ENCODE assay signal across 1 cellular context in the genomic region with DNA sequence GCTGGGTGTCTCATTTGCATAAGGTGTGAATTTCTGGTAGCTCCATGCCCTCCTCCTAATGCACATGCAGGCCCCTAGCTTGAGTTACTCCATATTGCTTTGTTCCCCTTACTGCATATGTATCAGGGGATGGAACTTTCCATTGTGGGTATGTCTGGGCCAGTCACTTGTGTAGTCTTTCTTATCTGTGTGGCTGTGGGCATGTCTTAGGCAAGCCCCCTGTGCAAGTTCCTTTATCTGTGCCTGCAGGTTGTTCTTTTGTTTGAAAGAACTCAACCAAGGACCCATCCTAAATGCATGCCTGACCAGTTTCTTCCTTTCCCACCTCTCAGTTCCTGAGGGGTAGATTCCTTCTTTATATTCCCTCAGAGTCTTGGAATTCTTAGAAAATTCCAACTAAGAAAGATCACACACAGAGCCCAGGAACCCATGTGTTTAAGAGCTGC.
A peak's percentile ranks its signal among the peaks of the same experiment; 100 is the strongest.
TF ChIP-seq lines count a peak whose summit lies in the region.

No MANE protein-coding gene starts in this region.

TF ChIP-seq in K562, 482 proteins besides CTCF, POLR2A, EP300 and RAD21 (continued from another document and continues in another):
- TF ChIP-seq, protein P1, sequence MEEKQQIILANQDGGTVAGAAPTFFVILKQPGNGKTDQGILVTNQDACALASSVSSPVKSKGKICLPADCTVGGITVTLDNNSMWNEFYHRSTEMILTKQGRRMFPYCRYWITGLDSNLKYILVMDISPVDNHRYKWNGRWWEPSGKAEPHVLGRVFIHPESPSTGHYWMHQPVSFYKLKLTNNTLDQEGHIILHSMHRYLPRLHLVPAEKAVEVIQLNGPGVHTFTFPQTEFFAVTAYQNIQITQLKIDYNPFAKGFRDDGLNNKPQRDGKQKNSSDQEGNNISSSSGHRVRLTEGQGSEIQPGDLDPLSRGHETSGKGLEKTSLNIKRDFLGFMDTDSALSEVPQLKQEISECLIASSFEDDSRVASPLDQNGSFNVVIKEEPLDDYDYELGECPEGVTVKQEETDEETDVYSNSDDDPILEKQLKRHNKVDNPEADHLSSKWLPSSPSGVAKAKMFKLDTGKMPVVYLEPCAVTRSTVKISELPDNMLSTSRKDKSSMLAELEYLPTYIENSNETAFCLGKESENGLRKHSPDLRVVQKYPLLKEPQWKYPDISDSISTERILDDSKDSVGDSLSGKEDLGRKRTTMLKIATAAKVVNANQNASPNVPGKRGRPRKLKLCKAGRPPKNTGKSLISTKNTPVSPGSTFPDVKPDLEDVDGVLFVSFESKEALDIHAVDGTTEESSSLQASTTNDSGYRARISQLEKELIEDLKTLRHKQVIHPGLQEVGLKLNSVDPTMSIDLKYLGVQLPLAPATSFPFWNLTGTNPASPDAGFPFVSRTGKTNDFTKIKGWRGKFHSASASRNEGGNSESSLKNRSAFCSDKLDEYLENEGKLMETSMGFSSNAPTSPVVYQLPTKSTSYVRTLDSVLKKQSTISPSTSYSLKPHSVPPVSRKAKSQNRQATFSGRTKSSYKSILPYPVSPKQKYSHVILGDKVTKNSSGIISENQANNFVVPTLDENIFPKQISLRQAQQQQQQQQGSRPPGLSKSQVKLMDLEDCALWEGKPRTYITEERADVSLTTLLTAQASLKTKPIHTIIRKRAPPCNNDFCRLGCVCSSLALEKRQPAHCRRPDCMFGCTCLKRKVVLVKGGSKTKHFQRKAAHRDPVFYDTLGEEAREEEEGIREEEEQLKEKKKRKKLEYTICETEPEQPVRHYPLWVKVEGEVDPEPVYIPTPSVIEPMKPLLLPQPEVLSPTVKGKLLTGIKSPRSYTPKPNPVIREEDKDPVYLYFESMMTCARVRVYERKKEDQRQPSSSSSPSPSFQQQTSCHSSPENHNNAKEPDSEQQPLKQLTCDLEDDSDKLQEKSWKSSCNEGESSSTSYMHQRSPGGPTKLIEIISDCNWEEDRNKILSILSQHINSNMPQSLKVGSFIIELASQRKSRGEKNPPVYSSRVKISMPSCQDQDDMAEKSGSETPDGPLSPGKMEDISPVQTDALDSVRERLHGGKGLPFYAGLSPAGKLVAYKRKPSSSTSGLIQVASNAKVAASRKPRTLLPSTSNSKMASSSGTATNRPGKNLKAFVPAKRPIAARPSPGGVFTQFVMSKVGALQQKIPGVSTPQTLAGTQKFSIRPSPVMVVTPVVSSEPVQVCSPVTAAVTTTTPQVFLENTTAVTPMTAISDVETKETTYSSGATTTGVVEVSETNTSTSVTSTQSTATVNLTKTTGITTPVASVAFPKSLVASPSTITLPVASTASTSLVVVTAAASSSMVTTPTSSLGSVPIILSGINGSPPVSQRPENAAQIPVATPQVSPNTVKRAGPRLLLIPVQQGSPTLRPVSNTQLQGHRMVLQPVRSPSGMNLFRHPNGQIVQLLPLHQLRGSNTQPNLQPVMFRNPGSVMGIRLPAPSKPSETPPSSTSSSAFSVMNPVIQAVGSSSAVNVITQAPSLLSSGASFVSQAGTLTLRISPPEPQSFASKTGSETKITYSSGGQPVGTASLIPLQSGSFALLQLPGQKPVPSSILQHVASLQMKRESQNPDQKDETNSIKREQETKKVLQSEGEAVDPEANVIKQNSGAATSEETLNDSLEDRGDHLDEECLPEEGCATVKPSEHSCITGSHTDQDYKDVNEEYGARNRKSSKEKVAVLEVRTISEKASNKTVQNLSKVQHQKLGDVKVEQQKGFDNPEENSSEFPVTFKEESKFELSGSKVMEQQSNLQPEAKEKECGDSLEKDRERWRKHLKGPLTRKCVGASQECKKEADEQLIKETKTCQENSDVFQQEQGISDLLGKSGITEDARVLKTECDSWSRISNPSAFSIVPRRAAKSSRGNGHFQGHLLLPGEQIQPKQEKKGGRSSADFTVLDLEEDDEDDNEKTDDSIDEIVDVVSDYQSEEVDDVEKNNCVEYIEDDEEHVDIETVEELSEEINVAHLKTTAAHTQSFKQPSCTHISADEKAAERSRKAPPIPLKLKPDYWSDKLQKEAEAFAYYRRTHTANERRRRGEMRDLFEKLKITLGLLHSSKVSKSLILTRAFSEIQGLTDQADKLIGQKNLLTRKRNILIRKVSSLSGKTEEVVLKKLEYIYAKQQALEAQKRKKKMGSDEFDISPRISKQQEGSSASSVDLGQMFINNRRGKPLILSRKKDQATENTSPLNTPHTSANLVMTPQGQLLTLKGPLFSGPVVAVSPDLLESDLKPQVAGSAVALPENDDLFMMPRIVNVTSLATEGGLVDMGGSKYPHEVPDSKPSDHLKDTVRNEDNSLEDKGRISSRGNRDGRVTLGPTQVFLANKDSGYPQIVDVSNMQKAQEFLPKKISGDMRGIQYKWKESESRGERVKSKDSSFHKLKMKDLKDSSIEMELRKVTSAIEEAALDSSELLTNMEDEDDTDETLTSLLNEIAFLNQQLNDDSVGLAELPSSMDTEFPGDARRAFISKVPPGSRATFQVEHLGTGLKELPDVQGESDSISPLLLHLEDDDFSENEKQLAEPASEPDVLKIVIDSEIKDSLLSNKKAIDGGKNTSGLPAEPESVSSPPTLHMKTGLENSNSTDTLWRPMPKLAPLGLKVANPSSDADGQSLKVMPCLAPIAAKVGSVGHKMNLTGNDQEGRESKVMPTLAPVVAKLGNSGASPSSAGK (IDR thresholded peaks at IDR 0.05) = no peak
- TF ChIP-seq, protein P2, sequence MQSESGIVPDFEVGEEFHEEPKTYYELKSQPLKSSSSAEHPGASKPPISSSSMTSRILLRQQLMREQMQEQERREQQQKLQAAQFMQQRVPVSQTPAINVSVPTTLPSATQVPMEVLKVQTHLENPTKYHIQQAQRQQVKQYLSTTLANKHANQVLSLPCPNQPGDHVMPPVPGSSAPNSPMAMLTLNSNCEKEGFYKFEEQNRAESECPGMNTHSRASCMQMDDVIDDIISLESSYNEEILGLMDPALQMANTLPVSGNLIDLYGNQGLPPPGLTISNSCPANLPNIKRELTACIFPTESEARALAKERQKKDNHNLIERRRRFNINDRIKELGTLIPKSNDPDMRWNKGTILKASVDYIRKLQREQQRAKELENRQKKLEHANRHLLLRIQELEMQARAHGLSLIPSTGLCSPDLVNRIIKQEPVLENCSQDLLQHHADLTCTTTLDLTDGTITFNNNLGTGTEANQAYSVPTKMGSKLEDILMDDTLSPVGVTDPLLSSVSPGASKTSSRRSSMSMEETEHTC (IDR thresholded peaks at IDR 0.05) = no peak
- TF ChIP-seq RBM34 (IDR thresholded peaks at IDR 0.05; ENCODE audit: borderline replicate concordance, insufficient read depth, low read length) (no peak), GATAD2A (IDR thresholded peaks at IDR 0.05) (no peak), NR2C2 (CRISPR knock-in tag; IDR thresholded peaks at IDR 0.05) (no peak), NR2C2 (tag; IDR thresholded peaks at IDR 0.05) (no peak), ZNF311 (CRISPR knock-in tag; IDR thresholded peaks at IDR 0.05) (peak; percentile 97), RNF2 (IDR thresholded peaks at IDR 0.05) (no peak), MED1 (CRISPR knock-in tag; IDR thresholded peaks at IDR 0.05; ENCODE audit: borderline replicate concordance) (no peak), ZFP36 (IDR thresholded peaks at IDR 0.05; ENCODE audit: low read depth, low read length, partially characterized antibody) (no peak), CBX2 (IDR thresholded peaks at IDR 0.05; ENCODE audit: insufficient read depth, low read length, poor library complexity, severe bottlenecking) (no peak), GTF2E2 (tag; IDR thresholded peaks at IDR 0.05) (no peak), SUPT5H (IDR thresholded peaks at IDR 0.05) (no peak), ZFX (CRISPR knock-in tag; IDR thresholded peaks at IDR 0.05) (no peak), SLC30A9 (CRISPR knock-in tag; IDR thresholded peaks at IDR 0.05) (no peak), ZBTB1 (CRISPR knock-in tag; IDR thresholded peaks at IDR 0.05; ENCODE audit: borderline replicate concordance, low read depth) (no peak), ZC3H11A (IDR thresholded peaks at IDR 0.05; ENCODE audit: low read depth, low read length) (no peak), HDGF (IDR thresholded peaks at IDR 0.05) (no peak), CSDE1 (IDR thresholded peaks at IDR 0.05) (no peak), ZFP1 (CRISPR knock-in tag; IDR thresholded peaks at IDR 0.05) (no peak), ZNF583 (CRISPR knock-in tag; IDR thresholded peaks at IDR 0.05) (peak; percentile 96), RBBP5 (IDR thresholded peaks at IDR 0.05; ENCODE audit: borderline replicate concordance, insufficient read depth, low read length, poor library complexity, severe bottlenecking) (no peak), SNIP1 (IDR thresholded peaks at IDR 0.05; ENCODE audit: low read depth) (no peak), RBM25 (IDR thresholded peaks at IDR 0.05; ENCODE audit: low read depth, low read length, severe bottlenecking) (no peak), SMARCA5 (IDR thresholded peaks at IDR 0.05) (no peak), PTBP1 (IDR thresholded peaks at IDR 0.05; ENCODE audit: low read depth, low read length) (no peak), SRSF3 (IDR thresholded peaks at IDR 0.05; ENCODE audit: insufficient read depth, low read length) (no peak), SIN3A (IDR thresholded peaks at IDR 0.05; ENCODE audit: borderline replicate concordance in 2 of 2, control insufficient read depth in 1 of 2, low read depth in 2 of 2, low read length in 2 of 2) (no peak), GATAD2B (IDR thresholded peaks at IDR 0.05; ENCODE audit: borderline replicate concordance) (no peak), L3MBTL2 (IDR thresholded peaks at IDR 0.05) (no peak), RHOXF2B (CRISPR knock-in tag; conservative IDR thresholded peaks at IDR 0.05) (no peak), NR2F6 (CRISPR knock-in tag; IDR thresholded peaks at IDR 0.05) (no peak)
- TF ChIP-seq, protein P3, sequence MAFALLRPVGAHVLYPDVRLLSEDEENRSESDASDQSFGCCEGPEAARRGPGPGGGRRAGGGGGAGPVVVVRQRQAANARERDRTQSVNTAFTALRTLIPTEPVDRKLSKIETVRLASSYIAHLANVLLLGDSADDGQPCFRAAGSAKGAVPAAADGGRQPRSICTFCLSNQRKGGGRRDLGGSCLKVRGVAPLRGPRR (CRISPR knock-in tag; IDR thresholded peaks at IDR 0.05) = no peak
- TF ChIP-seq, protein P4, sequence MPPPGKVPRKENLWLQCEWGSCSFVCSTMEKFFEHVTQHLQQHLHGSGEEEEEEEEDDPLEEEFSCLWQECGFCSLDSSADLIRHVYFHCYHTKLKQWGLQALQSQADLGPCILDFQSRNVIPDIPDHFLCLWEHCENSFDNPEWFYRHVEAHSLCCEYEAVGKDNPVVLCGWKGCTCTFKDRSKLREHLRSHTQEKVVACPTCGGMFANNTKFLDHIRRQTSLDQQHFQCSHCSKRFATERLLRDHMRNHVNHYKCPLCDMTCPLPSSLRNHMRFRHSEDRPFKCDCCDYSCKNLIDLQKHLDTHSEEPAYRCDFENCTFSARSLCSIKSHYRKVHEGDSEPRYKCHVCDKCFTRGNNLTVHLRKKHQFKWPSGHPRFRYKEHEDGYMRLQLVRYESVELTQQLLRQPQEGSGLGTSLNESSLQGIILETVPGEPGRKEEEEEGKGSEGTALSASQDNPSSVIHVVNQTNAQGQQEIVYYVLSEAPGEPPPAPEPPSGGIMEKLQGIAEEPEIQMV (tag; conservative IDR thresholded peaks at IDR 0.05; ENCODE audit: low read depth) = no peak
- TF ChIP-seq, protein P5, sequence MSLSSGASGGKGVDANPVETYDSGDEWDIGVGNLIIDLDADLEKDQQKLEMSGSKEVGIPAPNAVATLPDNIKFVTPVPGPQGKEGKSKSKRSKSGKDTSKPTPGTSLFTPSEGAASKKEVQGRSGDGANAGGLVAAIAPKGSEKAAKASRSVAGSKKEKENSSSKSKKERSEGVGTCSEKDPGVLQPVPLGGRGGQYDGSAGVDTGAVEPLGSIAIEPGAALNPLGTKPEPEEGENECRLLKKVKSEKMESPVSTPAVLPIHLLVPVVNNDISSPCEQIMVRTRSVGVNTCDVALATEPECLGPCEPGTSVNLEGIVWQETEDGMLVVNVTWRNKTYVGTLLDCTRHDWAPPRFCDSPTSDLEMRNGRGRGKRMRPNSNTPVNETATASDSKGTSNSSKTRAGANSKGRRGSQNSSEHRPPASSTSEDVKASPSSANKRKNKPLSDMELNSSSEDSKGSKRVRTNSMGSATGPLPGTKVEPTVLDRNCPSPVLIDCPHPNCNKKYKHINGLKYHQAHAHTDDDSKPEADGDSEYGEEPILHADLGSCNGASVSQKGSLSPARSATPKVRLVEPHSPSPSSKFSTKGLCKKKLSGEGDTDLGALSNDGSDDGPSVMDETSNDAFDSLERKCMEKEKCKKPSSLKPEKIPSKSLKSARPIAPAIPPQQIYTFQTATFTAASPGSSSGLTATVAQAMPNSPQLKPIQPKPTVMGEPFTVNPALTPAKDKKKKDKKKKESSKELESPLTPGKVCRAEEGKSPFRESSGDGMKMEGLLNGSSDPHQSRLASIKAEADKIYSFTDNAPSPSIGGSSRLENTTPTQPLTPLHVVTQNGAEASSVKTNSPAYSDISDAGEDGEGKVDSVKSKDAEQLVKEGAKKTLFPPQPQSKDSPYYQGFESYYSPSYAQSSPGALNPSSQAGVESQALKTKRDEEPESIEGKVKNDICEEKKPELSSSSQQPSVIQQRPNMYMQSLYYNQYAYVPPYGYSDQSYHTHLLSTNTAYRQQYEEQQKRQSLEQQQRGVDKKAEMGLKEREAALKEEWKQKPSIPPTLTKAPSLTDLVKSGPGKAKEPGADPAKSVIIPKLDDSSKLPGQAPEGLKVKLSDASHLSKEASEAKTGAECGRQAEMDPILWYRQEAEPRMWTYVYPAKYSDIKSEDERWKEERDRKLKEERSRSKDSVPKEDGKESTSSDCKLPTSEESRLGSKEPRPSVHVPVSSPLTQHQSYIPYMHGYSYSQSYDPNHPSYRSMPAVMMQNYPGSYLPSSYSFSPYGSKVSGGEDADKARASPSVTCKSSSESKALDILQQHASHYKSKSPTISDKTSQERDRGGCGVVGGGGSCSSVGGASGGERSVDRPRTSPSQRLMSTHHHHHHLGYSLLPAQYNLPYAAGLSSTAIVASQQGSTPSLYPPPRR (CRISPR knock-in tag; IDR thresholded peaks at IDR 0.05; ENCODE audit: borderline replicate concordance) = no peak
- TF ChIP-seq, protein P6, sequence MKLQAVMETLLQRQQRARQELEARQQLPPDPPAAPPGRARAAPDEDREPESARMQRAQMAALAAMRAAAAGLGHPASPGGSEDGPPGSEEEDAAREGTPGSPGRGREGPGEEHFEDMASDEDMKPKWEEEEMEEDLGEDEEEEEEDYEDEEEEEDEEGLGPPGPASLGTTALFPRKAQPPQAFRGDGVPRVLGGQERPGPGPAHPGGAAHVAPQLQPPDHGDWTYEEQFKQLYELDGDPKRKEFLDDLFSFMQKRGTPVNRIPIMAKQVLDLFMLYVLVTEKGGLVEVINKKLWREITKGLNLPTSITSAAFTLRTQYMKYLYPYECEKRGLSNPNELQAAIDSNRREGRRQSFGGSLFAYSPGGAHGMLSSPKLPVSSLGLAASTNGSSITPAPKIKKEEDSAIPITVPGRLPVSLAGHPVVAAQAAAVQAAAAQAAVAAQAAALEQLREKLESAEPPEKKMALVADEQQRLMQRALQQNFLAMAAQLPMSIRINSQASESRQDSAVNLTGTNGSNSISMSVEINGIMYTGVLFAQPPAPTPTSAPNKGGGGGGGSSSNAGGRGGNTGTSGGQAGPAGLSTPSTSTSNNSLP (IDR thresholded peaks at IDR 0.05; ENCODE audit: borderline replicate concordance, low read depth, low read length) = no peak
- TF ChIP-seq, protein P7, sequence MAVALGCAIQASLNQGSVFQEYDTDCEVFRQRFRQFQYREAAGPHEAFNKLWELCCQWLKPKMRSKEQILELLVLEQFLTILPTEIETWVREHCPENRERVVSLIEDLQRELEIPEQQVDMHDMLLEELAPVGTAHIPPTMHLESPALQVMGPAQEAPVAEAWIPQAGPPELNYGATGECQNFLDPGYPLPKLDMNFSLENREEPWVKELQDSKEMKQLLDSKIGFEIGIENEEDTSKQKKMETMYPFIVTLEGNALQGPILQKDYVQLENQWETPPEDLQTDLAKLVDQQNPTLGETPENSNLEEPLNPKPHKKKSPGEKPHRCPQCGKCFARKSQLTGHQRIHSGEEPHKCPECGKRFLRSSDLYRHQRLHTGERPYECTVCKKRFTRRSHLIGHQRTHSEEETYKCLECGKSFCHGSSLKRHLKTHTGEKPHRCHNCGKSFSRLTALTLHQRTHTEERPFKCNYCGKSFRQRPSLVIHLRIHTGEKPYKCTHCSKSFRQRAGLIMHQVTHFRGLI (CRISPR knock-in tag; IDR thresholded peaks at IDR 0.05) = no peak
